In genomic region chr4:74308215-74308614, GRCh38 we compare ENCODE assay signal across 17 cellular contexts. TPM values are rescaled to one million over a fixed set of nuclear protein-coding genes. Genes with fewer than 3 reads are reported as not detected.
DNase-seq lines count a peak whose midpoint lies in the region; ATAC-seq and TF ChIP-seq lines count a peak whose summit lies in the region.
"Had no signal": no experiment of that assay in that cellular context is flagged by ENCODE, and none has a peak within 500 bp of the region (broad histone marks: within the 10 kb centered on the region; RNA-seq: fewer than 3 reads in every experiment).

A gene with protein sequence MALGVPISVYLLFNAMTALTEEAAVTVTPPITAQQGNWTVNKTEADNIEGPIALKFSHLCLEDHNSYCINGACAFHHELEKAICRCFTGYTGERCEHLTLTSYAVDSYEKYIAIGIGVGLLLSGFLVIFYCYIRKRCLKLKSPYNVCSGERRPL (plus strand): TSS chr4:74308470. CDS start chr4:74308534, 64 bp downstream.

- ATAC-seq in PC-3 (peak; percentile 81), esophagus mucosa (peak; percentile 81)
- ATAC-seq: pancreas had no signal

- peak within 1 kb of the TSS; percentile 53 for H2AFZ ChIP-seq in PC-3 (ENCODE audit: low read length)
- peak within 1 kb of the TSS; percentile 41 for H2AFZ ChIP-seq in smooth muscle cell (ENCODE audit: low read depth)

- H3K9me3 ChIP-seq in PC-3 (ENCODE audit: low read length), result no peaks in the 10 kb centered on the region
- H3K9me3 ChIP-seq in smooth muscle cell (replicated peaks; ENCODE audit: low read depth), result no peaks in the 10 kb centered on the region
- H3K9me3 ChIP-seq: adrenal gland, pancreas, Peyer's patch had no signal

- intact Hi-C loops in activated naive CD4-positive, alpha-beta T cell treated with anti-CD3 and anti-CD28 coated beads for 36 hours (cut with micrococcal nuclease), result no loop called here
- intact Hi-C loops in PC-3 (cut with micrococcal nuclease), result loop anchor here (1.0 kb wide), 1 partner anchor 40 kb away; no protein-coding TSS in a partner anchor

- 65% methylated on average over 5 of the region's 5 CpGs for WGBS in smooth muscle cell (ENCODE audit: low lambda C conversion rate)

- H3K79me2 ChIP-seq in PC-3 (ENCODE audit: low read length) (peaks cover 29% of the 10 kb centered on the region), smooth muscle cell (ENCODE audit: low read depth) (no peaks in the 10 kb centered on the region)

- no peaks in the 10 kb centered on the region for H3K27me3 Mint-ChIP-seq in activated naive CD4-positive, alpha-beta T cell treated with anti-CD3 and anti-CD28 coated beads for 36 hours (ENCODE audit: low read depth)

- TF ChIP-seq CTCF in PC-3 (conservative IDR thresholded peaks at IDR 0.05; ENCODE audit: low read depth, low read length) (no peak), smooth muscle cell (IDR thresholded peaks at IDR 0.05; ENCODE audit: borderline replicate concordance, insufficient read depth, poor library complexity, severe bottlenecking) (no peak)

- peak within 1 kb of the TSS; percentile 86 for H3K27ac ChIP-seq in PC-3 (ENCODE audit: low read length)
- peak within 1 kb of the TSS; percentile 61 for H3K27ac ChIP-seq in smooth muscle cell (ENCODE audit: low read depth)
- H3K27ac ChIP-seq: adrenal gland, HL-60, pancreas, Peyer's patch had no signal

- H4K20me1 ChIP-seq in PC-3 (ENCODE audit: low read length) (no peaks in the 10 kb centered on the region), smooth muscle cell (ENCODE audit: low read depth) (no peaks in the 10 kb centered on the region)

- H3K9ac ChIP-seq in PC-3 (ENCODE audit: low read length), result peak within 1 kb of the TSS; percentile 74
- no peak within 1 kb of the TSS for H3K9ac ChIP-seq in smooth muscle cell (ENCODE audit: low read depth)

- H3K27me3 ChIP-seq in PC-3 (ENCODE audit: low read length) (no peaks in the 10 kb centered on the region), smooth muscle cell (ENCODE audit: low read depth) (no peaks in the 10 kb centered on the region)
- H3K27me3 ChIP-seq: adrenal gland, pancreas, Peyer's patch had no signal

- H3K4me3 Mint-ChIP-seq in activated naive CD4-positive, alpha-beta T cell treated with anti-CD3 and anti-CD28 coated beads for 36 hours, result peak within 1 kb of the TSS; percentile 33

- DNase-seq in activated naive CD4-positive, alpha-beta T cell treated with anti-CD3 and anti-CD28 coated beads for 36 hours, result peak; percentile 8
- no peak for DNase-seq in activated naive CD4-positive, alpha-beta T cell (lab: John Stamatoyannopoulos, UW)
- DNase-seq in PC-3, result peak; percentile 92
- no peak for DNase-seq in smooth muscle cell (lab: John Stamatoyannopoulos, UW; ENCODE audit: unreplicated experiment)
- DNase-seq in NAMALWA (ENCODE audit: low spot score), result no peak
- DNase-seq in kidney glomerular epithelial cell (lab: John Stamatoyannopoulos, UW), result no peak
- DNase-seq in activated CD8-positive, alpha-beta memory T cell treated with anti-CD3 and anti-CD28 coated beads, Interleukin-2, amount 50 U/mL, for 48 hours, result no peak
- DNase-seq: adrenal gland, KG1, NCI-H1417 treated with DMSO at 0.1 percent for 48 hours, NCI-H524, pancreas, Peyer's patch, substantia nigra had no signal

- H3K27ac Mint-ChIP-seq in activated naive CD4-positive, alpha-beta T cell treated with anti-CD3 and anti-CD28 coated beads for 36 hours, result no peak within 1 kb of the TSS

- H3K4me1 Mint-ChIP-seq in activated naive CD4-positive, alpha-beta T cell treated with anti-CD3 and anti-CD28 coated beads for 36 hours (ENCODE audit: low read depth), result peaks cover 14% of the 10 kb centered on the region

- H3K36me3 ChIP-seq in PC-3 (ENCODE audit: low read depth, low read length) (peaks cover 4% of the 10 kb centered on the region; the same call in 1 of the 2 replicates), smooth muscle cell (ENCODE audit: low read depth) (no peaks in the 10 kb centered on the region)
- H3K36me3 ChIP-seq: adrenal gland, pancreas, Peyer's patch had no signal

- H3F3A ChIP-seq in PC-3 (ENCODE audit: low read length, unreplicated experiment) (peaks cover 15% of the 10 kb centered on the region), smooth muscle cell (ENCODE audit: low read depth) (no peaks in the 10 kb centered on the region)

- POLR2A ChIA-PET in PC-3 (lab: Charles Lee; ENCODE audit: unreplicated experiment), result interaction anchor here (1.5 kb wide), 1 partner anchor 77 kb away, joined by 5 read pairs; no protein-coding TSS in a partner anchor

- H3K4me1 ChIP-seq in PC-3 (ENCODE audit: insufficient read depth, low read length), result peaks cover 34% of the 10 kb centered on the region
- no peaks in the 10 kb centered on the region for H3K4me1 ChIP-seq in smooth muscle cell (ENCODE audit: low read depth)
- H3K4me1 ChIP-seq: adrenal gland, pancreas, Peyer's patch had no signal

- H3K36me3 Mint-ChIP-seq in activated naive CD4-positive, alpha-beta T cell treated with anti-CD3 and anti-CD28 coated beads for 36 hours (ENCODE audit: low read depth), result no peaks in the 10 kb centered on the region

- CTCF ChIA-PET in activated naive CD4-positive, alpha-beta T cell treated with anti-CD3 and anti-CD28 coated beads for 36 hours (lab: Charles Lee), result interaction anchor here (0.6 to 4.6 kb wide), 4 partner anchors 12 to 366 kb away, joined by 3 to 33 read pairs (median 4); no protein-coding TSS in a partner anchor
- CTCF ChIA-PET in PC-3 (lab: Charles Lee), result interaction anchor here (0.8 to 1.9 kb wide), 3 partner anchors 77 to 654 kb away, joined by 3 to 8 read pairs (median 4); no protein-coding TSS in a partner anchor

- BruUV-seq in PC-3 (replicated peaks; lab: Mats Ljungman, UMichigan), result no TSS peak

- H3K4me2 ChIP-seq in PC-3 (ENCODE audit: low read length) (peak within 1 kb of the TSS; percentile 76), smooth muscle cell (peak within 1 kb of the TSS; percentile 69)

- no peaks in the 10 kb centered on the region for H3K9me3 Mint-ChIP-seq in activated naive CD4-positive, alpha-beta T cell treated with anti-CD3 and anti-CD28 coated beads for 36 hours

- H3K9me2 ChIP-seq in PC-3 (replicated peaks; ENCODE audit: low read length), result no peaks in the 10 kb centered on the region

- H3K4me3 ChIP-seq in PC-3 (ENCODE audit: low read length) (peak within 1 kb of the TSS; percentile 69), smooth muscle cell (peak within 1 kb of the TSS; percentile 24)
- H3K4me3 ChIP-seq: adrenal gland, pancreas, Peyer's patch had no signal

RNA-seq across cellular contexts. Expression of the gene that starts here (rescaled TPM):
- not detected for total RNA-seq in activated naive CD4-positive, alpha-beta T cell treated with anti-CD3 and anti-CD28 coated beads for 36 hours
- total RNA-seq in PC-3 (2014; rRNA removed) (70.7 and 98.0 TPM in 2 replicates), esophagus mucosa (170 TPM), smooth muscle cell (31.8 and 35.5 TPM in 2 replicates)
- 1.6 and 7.2 TPM in 2 replicates for polyA plus RNA-seq in smooth muscle cell
- total RNA-seq: Peyer's patch had no signal
- polyA plus RNA-seq: endothelial cell of umbilical vein, pancreas had no signal

Comparison
In these comparisons a context has a peak if more than half of its experiments do, and no peak if none do; other contexts are left out.
1. RNA of the gene that starts here (total RNA-seq): 170 TPM in esophagus mucosa (single experiment), 70.7 to 98.0 TPM in PC-3 and 31.8 to 35.5 TPM in smooth muscle cell; not detected in activated naive CD4-positive, alpha-beta T cell treated with anti-CD3 and anti-CD28 coated beads for 36 hours; every median in the first group is over 10 times any median in the second.
2. Peak in DNase-seq in activated naive CD4-positive, alpha-beta T cell treated with anti-CD3 and anti-CD28 coated beads for 36 hours; RNA of the gene not detected or under 1 TPM.